Comparison of ENCODE assay signal across 1 cellular context in the genomic region with DNA sequence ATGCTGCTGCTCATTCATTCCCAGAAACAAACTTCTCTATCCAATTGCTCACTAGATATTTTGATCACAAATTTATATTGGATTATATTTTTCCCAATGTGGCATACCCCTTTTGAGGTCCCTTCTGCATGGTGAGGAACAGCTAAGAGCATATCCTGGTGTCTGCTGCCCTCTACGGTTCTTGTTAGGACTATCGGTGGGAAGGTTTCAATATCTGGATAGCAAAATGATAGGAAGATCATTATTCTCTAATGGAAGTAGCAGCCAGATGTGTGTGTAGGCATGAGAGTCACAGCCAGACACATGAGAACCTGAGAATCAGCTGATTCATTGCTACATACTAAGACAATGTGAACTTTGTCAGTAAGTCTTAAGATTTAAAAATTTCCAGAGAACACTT.
TF ChIP-seq lines count a peak whose summit lies in the region.

No MANE protein-coding gene starts in this region.

TF ChIP-seq in GM23338, 12 proteins besides CTCF, POLR2A, EP300 and RAD21 (continued from another document):
- TF ChIP-seq, protein P1, sequence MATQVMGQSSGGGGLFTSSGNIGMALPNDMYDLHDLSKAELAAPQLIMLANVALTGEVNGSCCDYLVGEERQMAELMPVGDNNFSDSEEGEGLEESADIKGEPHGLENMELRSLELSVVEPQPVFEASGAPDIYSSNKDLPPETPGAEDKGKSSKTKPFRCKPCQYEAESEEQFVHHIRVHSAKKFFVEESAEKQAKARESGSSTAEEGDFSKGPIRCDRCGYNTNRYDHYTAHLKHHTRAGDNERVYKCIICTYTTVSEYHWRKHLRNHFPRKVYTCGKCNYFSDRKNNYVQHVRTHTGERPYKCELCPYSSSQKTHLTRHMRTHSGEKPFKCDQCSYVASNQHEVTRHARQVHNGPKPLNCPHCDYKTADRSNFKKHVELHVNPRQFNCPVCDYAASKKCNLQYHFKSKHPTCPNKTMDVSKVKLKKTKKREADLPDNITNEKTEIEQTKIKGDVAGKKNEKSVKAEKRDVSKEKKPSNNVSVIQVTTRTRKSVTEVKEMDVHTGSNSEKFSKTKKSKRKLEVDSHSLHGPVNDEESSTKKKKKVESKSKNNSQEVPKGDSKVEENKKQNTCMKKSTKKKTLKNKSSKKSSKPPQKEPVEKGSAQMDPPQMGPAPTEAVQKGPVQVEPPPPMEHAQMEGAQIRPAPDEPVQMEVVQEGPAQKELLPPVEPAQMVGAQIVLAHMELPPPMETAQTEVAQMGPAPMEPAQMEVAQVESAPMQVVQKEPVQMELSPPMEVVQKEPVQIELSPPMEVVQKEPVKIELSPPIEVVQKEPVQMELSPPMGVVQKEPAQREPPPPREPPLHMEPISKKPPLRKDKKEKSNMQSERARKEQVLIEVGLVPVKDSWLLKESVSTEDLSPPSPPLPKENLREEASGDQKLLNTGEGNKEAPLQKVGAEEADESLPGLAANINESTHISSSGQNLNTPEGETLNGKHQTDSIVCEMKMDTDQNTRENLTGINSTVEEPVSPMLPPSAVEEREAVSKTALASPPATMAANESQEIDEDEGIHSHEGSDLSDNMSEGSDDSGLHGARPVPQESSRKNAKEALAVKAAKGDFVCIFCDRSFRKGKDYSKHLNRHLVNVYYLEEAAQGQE (IDR thresholded peaks at IDR 0.05; ENCODE audit: unreplicated experiment), result no peak
- TF ChIP-seq JUNB (IDR thresholded peaks at IDR 0.05; ENCODE audit: unreplicated experiment) (no peak), ZNF114 (CRISPR knock-in tag; IDR thresholded peaks at IDR 0.05) (no peak), POLR2AphosphoS5 (IDR thresholded peaks at IDR 0.05; ENCODE audit: low read depth) (no peak), CREB1 (CRISPR knock-in tag; IDR thresholded peaks at IDR 0.05; ENCODE audit: low read depth) (no peak), STAT1 (IDR thresholded peaks at IDR 0.05; ENCODE audit: unreplicated experiment) (no peak), NANOG (IDR thresholded peaks at IDR 0.05; ENCODE audit: borderline replicate concordance) (no peak)
- TF ChIP-seq, protein P2, sequence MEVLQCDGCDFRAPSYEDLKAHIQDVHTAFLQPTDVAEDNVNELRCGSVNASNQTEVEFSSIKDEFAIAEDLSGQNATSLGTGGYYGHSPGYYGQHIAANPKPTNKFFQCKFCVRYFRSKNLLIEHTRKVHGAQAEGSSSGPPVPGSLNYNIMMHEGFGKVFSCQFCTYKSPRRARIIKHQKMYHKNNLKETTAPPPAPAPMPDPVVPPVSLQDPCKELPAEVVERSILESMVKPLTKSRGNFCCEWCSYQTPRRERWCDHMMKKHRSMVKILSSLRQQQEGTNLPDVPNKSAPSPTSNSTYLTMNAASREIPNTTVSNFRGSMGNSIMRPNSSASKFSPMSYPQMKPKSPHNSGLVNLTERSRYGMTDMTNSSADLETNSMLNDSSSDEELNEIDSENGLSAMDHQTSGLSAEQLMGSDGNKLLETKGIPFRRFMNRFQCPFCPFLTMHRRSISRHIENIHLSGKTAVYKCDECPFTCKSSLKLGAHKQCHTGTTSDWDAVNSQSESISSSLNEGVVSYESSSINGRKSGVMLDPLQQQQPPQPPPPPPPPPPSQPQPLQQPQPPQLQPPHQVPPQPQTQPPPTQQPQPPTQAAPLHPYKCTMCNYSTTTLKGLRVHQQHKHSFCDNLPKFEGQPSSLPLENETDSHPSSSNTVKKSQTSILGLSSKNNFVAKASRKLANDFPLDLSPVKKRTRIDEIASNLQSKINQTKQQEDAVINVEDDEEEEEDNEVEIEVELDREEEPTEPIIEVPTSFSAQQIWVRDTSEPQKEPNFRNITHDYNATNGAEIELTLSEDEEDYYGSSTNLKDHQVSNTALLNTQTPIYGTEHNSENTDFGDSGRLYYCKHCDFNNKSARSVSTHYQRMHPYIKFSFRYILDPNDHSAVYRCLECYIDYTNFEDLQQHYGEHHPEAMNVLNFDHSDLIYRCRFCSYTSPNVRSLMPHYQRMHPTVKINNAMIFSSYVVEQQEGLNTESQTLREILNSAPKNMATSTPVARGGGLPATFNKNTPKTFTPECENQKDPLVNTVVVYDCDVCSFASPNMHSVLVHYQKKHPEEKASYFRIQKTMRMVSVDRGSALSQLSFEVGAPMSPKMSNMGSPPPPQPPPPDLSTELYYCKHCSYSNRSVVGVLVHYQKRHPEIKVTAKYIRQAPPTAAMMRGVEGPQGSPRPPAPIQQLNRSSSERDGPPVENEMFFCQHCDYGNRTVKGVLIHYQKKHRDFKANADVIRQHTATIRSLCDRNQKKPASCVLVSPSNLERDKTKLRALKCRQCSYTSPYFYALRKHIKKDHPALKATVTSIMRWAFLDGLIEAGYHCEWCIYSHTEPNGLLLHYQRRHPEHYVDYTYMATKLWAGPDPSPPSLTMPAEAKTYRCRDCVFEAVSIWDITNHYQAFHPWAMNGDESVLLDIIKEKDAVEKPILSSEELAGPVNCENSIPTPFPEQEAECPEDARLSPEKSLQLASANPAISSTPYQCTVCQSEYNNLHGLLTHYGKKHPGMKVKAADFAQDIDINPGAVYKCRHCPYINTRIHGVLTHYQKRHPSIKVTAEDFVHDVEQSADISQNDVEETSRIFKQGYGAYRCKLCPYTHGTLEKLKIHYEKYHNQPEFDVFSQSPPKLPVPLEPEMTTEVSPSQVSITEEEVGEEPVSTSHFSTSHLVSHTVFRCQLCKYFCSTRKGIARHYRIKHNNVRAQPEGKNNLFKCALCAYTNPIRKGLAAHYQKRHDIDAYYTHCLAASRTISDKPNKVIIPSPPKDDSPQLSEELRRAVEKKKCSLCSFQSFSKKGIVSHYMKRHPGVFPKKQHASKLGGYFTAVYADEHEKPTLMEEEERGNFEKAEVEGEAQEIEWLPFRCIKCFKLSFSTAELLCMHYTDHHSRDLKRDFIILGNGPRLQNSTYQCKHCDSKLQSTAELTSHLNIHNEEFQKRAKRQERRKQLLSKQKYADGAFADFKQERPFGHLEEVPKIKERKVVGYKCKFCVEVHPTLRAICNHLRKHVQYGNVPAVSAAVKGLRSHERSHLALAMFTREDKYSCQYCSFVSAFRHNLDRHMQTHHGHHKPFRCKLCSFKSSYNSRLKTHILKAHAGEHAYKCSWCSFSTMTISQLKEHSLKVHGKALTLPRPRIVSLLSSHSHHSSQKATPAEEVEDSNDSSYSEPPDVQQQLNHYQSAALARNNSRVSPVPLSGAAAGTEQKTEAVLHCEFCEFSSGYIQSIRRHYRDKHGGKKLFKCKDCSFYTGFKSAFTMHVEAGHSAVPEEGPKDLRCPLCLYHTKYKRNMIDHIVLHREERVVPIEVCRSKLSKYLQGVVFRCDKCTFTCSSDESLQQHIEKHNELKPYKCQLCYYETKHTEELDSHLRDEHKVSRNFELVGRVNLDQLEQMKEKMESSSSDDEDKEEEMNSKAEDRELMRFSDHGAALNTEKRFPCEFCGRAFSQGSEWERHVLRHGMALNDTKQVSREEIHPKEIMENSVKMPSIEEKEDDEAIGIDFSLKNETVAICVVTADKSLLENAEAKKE (CRISPR knock-in tag; IDR thresholded peaks at IDR 0.05), result no peak
- TF ChIP-seq, protein P3, sequence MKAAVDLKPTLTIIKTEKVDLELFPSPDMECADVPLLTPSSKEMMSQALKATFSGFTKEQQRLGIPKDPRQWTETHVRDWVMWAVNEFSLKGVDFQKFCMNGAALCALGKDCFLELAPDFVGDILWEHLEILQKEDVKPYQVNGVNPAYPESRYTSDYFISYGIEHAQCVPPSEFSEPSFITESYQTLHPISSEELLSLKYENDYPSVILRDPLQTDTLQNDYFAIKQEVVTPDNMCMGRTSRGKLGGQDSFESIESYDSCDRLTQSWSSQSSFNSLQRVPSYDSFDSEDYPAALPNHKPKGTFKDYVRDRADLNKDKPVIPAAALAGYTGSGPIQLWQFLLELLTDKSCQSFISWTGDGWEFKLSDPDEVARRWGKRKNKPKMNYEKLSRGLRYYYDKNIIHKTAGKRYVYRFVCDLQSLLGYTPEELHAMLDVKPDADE (IDR thresholded peaks at IDR 0.05), result no peak
